Comparison of ENCODE assay signal across 36 cellular contexts in the genomic region with DNA sequence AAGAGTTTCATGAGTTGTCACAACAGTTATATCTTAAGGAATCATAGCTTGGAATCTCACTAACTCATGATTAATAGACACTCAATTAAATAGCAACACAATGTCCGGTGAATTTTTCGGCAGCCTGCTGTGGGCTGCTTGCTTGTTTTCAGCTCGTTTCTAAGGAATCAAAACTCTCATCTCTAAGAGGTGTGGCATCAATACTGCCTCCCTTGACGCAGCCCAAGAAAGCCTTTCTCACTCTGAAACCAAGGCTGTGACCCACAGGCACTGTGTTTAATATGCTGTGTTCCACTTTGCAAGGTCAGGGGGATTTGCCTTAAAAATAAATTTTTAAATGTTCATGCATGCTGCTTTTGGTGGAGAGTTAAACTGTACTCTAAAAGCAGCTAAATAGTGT. TPM values are rescaled to one million over a fixed set of nuclear protein-coding genes. Genes with fewer than 3 reads are reported as not detected.
"Had no signal": no experiment of that assay in that cellular context is flagged by ENCODE, and none has a peak within 500 bp of the region (broad histone marks: within the 10 kb centered on the region; RNA-seq: fewer than 3 reads in every experiment).

No MANE protein-coding gene starts in this region.

- H3K9me3 ChIP-seq: adrenal gland, ascending aorta, breast epithelium had no signal

- H3K27ac ChIP-seq: adrenal gland, ascending aorta, brain microvascular endothelial cell, breast epithelium, VCaP had no signal

- H3K4me1 Mint-ChIP-seq: activated B cell treated with CpG ODN at 0.5 μM for 24 hours; activated CD4-positive, alpha-beta T cell treated with anti-CD3 and anti-CD28 coated beads, Interleukin-2, amount 10 ng/mL, durations not matched to agents 24 days and 14 days; activated naive CD8-positive, alpha-beta T cell treated with anti-CD3 and anti-CD28 coated beads for 36 hours; activated T-helper 17 cell treated with anti-CD3 and anti-CD28 coated beads, Interleukin-2, amount 50 U/mL, for 72 hours had no signal

- H3K27me3 ChIP-seq: adrenal gland, ascending aorta had no signal

- H3K4me1 ChIP-seq: adrenal gland, ascending aorta, breast epithelium had no signal

- H3K4me3 ChIP-seq: adrenal gland, ascending aorta, breast epithelium had no signal

- DNase-seq: activated B cell treated with CpG ODN at 0.5 μM for 24 hours; activated CD4-positive, alpha-beta memory T cell treated with anti-CD3 and anti-CD28 coated beads for 36 hours; activated CD4-positive, alpha-beta T cell treated with anti-CD3 and anti-CD28 coated beads for 4 hours; activated CD4-positive, alpha-beta T cell treated with anti-CD3 and anti-CD28 coated beads, Interleukin-2, amount 10 ng/mL, durations not matched to agents 24 days and 14 days; activated CD4-positive, alpha-beta T cell treated with anti-CD3 and anti-CD28 coated beads, Interleukin-2, amount 50 U/mL, for 1 hour; activated CD4-positive, alpha-beta T cell treated with anti-CD3 and anti-CD28 coated beads, Interleukin-2, amount 50 U/mL, for 4 hours; activated CD4-positive, CD25-positive, alpha-beta regulatory T cell treated with anti-CD3 and anti-CD28 coated beads, Interleukin-2, amount 50 U/mL, for 72 hours; activated CD8-positive, alpha-beta memory T cell treated with anti-CD3 and anti-CD28 coated beads, Interleukin-2, amount 50 U/mL, for 4 hours; activated CD8-positive, alpha-beta T cell treated with anti-CD3 and anti-CD28 coated beads for 36 hours; activated effector memory CD4-positive, alpha-beta T cell treated with anti-CD3 and anti-CD28 coated beads, Interleukin-2, amount 50 U/mL, for 16 hours; activated gamma-delta T cell treated with Interleukin-2 at 50 U/mL for 16 hours; activated naive CD4-positive, alpha-beta T cell; activated naive CD4-positive, alpha-beta T cell treated with anti-CD3 and anti-CD28 coated beads for 36 hours; activated naive CD4-positive, alpha-beta T cell treated with anti-CD3 and anti-CD28 coated beads, Interleukin-2, amount 50 U/mL, for 16 hours; activated naive CD8-positive, alpha-beta T cell treated with anti-CD3 and anti-CD28 coated beads for 36 hours; activated T-cell treated with anti-CD3 and anti-CD28 coated beads for 4 hours; activated T-cell treated with anti-CD3 and anti-CD28 coated beads, Interleukin-2, amount 50 U/mL, for 1 hour; activated T-cell treated with anti-CD3 and anti-CD28 coated beads, Interleukin-2, amount 50 U/mL, for 4 hours; activated T-cell treated with anti-CD3 and anti-CD28 coated beads, Interleukin-2, amount 50 U/mL, for 72 hours; adrenal gland; amniotic stem cell; anterior cingulate cortex; brain microvascular endothelial cell; central memory CD4-positive, alpha-beta T cell; T-helper 2 cell; T-helper 9 cell had no signal

- H3K27ac Mint-ChIP-seq: activated B cell treated with CpG ODN at 0.5 μM for 24 hours; activated CD4-positive, alpha-beta memory T cell treated with anti-CD3 and anti-CD28 coated beads for 36 hours; activated CD4-positive, alpha-beta T cell treated with anti-CD3 and anti-CD28 coated beads, Interleukin-2, amount 10 ng/mL, durations not matched to agents 24 days and 14 days; activated CD8-positive, alpha-beta T cell treated with anti-CD3 and anti-CD28 coated beads for 36 hours; activated naive CD4-positive, alpha-beta T cell treated with anti-CD3 and anti-CD28 coated beads for 36 hours; activated naive CD4-positive, alpha-beta T cell treated with anti-CD3 and anti-CD28 coated beads, Interleukin-2, amount 50 U/mL, for 72 hours; activated naive CD8-positive, alpha-beta T cell treated with anti-CD3 and anti-CD28 coated beads for 36 hours; activated T-cell treated with anti-CD3 and anti-CD28 coated beads, Interleukin-2, amount 50 U/mL, for 72 hours; activated T-helper 1 cell treated with anti-CD3 and anti-CD28 coated beads, Interleukin-12 subunit alpha, Interleukin-12 subunit beta, Interleukin-2, Interleukin-4 antibody, amounts not matched to agents 30 ng/mL and 10 ng/mL and 1 ng/mL, durations not matched to agents 14 hours and 24 hours and 36 hours; activated T-helper 17 cell treated with anti-CD3 and anti-CD28 coated beads, Interleukin-2, amount 50 U/mL, for 72 hours; T-helper 1 cell treated with Interleukin-12 subunit alpha and Interleukin-12 subunit beta and Interleukin-4 antibody, amounts not matched to agents 30 μg/mL and 1 μg/mL, for 36 hours; T-helper 2 cell treated with Interferon-gamma antibody and Interleukin-4, amounts not matched to agents 5 μg/mL and 100 μg/mL, for 36 hours had no signal

- H3K4me3 Mint-ChIP-seq: activated B cell treated with CpG ODN at 0.5 μM for 24 hours; activated CD4-positive, alpha-beta memory T cell treated with anti-CD3 and anti-CD28 coated beads for 36 hours; activated CD4-positive, alpha-beta T cell treated with anti-CD3 and anti-CD28 coated beads, Interleukin-2, amount 10 ng/mL, durations not matched to agents 24 days and 14 days; activated CD8-positive, alpha-beta T cell treated with anti-CD3 and anti-CD28 coated beads for 36 hours; activated naive CD4-positive, alpha-beta T cell treated with anti-CD3 and anti-CD28 coated beads for 36 hours; activated naive CD8-positive, alpha-beta T cell treated with anti-CD3 and anti-CD28 coated beads for 36 hours; activated T-cell treated with anti-CD3 and anti-CD28 coated beads, Interleukin-2, amount 50 U/mL, for 4 hours; activated T-cell treated with anti-CD3 and anti-CD28 coated beads, Interleukin-2, amount 50 U/mL, for 72 hours; activated T-helper 1 cell treated with anti-CD3 and anti-CD28 coated beads, Interleukin-12 subunit alpha, Interleukin-12 subunit beta, Interleukin-2, Interleukin-4 antibody, amounts not matched to agents 30 ng/mL and 10 ng/mL and 1 ng/mL, durations not matched to agents 14 hours and 24 hours and 36 hours; activated T-helper 17 cell treated with anti-CD3 and anti-CD28 coated beads, Interleukin-2, amount 50 U/mL, for 72 hours; T-helper 1 cell treated with Interleukin-12 subunit alpha and Interleukin-12 subunit beta and Interleukin-4 antibody, amounts not matched to agents 30 μg/mL and 1 μg/mL, for 36 hours; T-helper 2 cell treated with Interferon-gamma antibody and Interleukin-4, amounts not matched to agents 5 μg/mL and 100 μg/mL, for 36 hours had no signal

- ATAC-seq: activated CD8-positive, alpha-beta T cell treated with anti-CD3 and anti-CD28 coated beads for 36 hours; activated naive CD4-positive, alpha-beta T cell treated with anti-CD3 and anti-CD28 coated beads, Interleukin-2, amount 50 U/mL, for 72 hours; activated T-cell treated with anti-CD3 and anti-CD28 coated beads, Interleukin-2, amount 50 U/mL, for 4 hours; activated T-cell treated with anti-CD3 and anti-CD28 coated beads, Interleukin-2, amount 50 U/mL, for 72 hours; activated T-helper 17 cell treated with anti-CD3 and anti-CD28 coated beads, Interleukin-2, amount 50 U/mL, for 72 hours had no signal

- H3K9me3 Mint-ChIP-seq: activated B cell treated with CpG ODN at 0.5 μM for 24 hours; activated CD4-positive, alpha-beta memory T cell treated with anti-CD3 and anti-CD28 coated beads for 36 hours; activated CD8-positive, alpha-beta T cell treated with anti-CD3 and anti-CD28 coated beads for 36 hours; activated naive CD4-positive, alpha-beta T cell treated with anti-CD3 and anti-CD28 coated beads for 36 hours; activated T-cell treated with anti-CD3 and anti-CD28 coated beads, Interleukin-2, amount 50 U/mL, for 4 hours; activated T-cell treated with anti-CD3 and anti-CD28 coated beads, Interleukin-2, amount 50 U/mL, for 72 hours; activated T-helper 1 cell treated with anti-CD3 and anti-CD28 coated beads, Interleukin-12 subunit alpha, Interleukin-12 subunit beta, Interleukin-2, Interleukin-4 antibody, amounts not matched to agents 30 ng/mL and 10 ng/mL and 1 ng/mL, durations not matched to agents 14 hours and 24 hours and 36 hours; T-helper 1 cell treated with Interleukin-12 subunit alpha and Interleukin-12 subunit beta and Interleukin-4 antibody, amounts not matched to agents 30 μg/mL and 1 μg/mL, for 36 hours; T-helper 2 cell treated with Interferon-gamma antibody and Interleukin-4, amounts not matched to agents 5 μg/mL and 100 μg/mL, for 36 hours had no signal

- H3K36me3 Mint-ChIP-seq: activated CD4-positive, alpha-beta memory T cell treated with anti-CD3 and anti-CD28 coated beads for 36 hours; activated naive CD8-positive, alpha-beta T cell treated with anti-CD3 and anti-CD28 coated beads for 36 hours had no signal

- H3K36me3 ChIP-seq: adrenal gland, ascending aorta, brain microvascular endothelial cell, breast epithelium had no signal

RNA-seq across cellular contexts. Expression of a gene that starts 5.4 kb away (rescaled TPM):
- total RNA-seq: activated B cell treated with CpG ODN at 0.5 μM for 24 hours; activated CD4-positive, alpha-beta memory T cell treated with anti-CD3 and anti-CD28 coated beads for 36 hours; activated CD4-positive, alpha-beta T cell treated with anti-CD3 and anti-CD28 coated beads, Interleukin-2, amount 10 ng/mL, durations not matched to agents 24 days and 14 days; activated CD8-positive, alpha-beta memory T cell treated with anti-CD3 and anti-CD28 coated beads for 36 hours; activated CD8-positive, alpha-beta T cell treated with anti-CD3 and anti-CD28 coated beads for 36 hours; activated naive CD4-positive, alpha-beta T cell treated with anti-CD3 and anti-CD28 coated beads for 36 hours; activated naive CD4-positive, alpha-beta T cell treated with anti-CD3 and anti-CD28 coated beads, Interleukin-2, amount 50 U/mL, for 72 hours; activated naive CD8-positive, alpha-beta T cell treated with anti-CD3 and anti-CD28 coated beads for 36 hours; activated T-cell treated with anti-CD3 and anti-CD28 coated beads, Interleukin-2, amount 50 U/mL, for 4 hours; activated T-cell treated with anti-CD3 and anti-CD28 coated beads, Interleukin-2, amount 50 U/mL, for 72 hours; activated T-helper 1 cell treated with anti-CD3 and anti-CD28 coated beads, Interleukin-12 subunit alpha, Interleukin-12 subunit beta, Interleukin-2, Interleukin-4 antibody, amounts not matched to agents 30 ng/mL and 10 ng/mL and 1 ng/mL, durations not matched to agents 14 hours and 24 hours and 36 hours; activated T-helper 17 cell treated with anti-CD3 and anti-CD28 coated beads, Interleukin-2, amount 50 U/mL, for 72 hours; ascending aorta; cardiac septum had no signal
